In the genomic region with DNA sequence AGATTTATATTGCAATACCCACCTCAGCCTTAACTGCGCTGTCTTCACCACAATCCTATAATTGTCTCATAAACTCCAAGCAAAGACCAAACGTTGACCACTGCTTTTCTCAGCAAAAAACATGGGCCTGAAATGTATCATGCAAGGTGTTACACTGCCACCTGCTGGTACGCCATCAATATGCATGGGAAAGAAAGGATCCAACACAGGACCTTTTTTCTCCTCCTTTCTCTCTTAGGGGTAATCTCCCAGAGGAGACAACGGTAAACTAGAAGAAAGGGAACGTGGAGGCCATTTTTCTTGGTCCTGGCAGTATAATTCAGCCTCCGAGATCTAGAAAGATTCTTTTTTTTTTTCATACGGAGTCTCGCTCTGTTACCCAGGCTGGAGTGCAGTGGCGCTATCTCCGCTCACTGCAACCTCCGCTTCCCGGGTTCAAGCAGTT, we compare ENCODE assay signal across 1 cellular context.
TF ChIP-seq lines count a peak whose summit lies in the region.

No MANE protein-coding gene starts in this region.

TF ChIP-seq in HEK293, 187 proteins besides CTCF, POLR2A, EP300 and RAD21 (continued from another document):
- TF ChIP-seq ZXDB (tag by site-specific recombination; IDR thresholded peaks at IDR 0.05) = no peak
- TF ChIP-seq ZNF239 (tag by site-specific recombination; IDR thresholded peaks at IDR 0.05) = no peak
- TF ChIP-seq ZBTB17 (tag by site-specific recombination; IDR thresholded peaks at IDR 0.05) = 0 out of 2 replicates have a peak, but pooled peaks have one; percentile 36
- no peak for TF ChIP-seq ZNF132 (tag by site-specific recombination; IDR thresholded peaks at IDR 0.05; ENCODE audit: borderline replicate concordance)
- TF ChIP-seq, protein P1, sequence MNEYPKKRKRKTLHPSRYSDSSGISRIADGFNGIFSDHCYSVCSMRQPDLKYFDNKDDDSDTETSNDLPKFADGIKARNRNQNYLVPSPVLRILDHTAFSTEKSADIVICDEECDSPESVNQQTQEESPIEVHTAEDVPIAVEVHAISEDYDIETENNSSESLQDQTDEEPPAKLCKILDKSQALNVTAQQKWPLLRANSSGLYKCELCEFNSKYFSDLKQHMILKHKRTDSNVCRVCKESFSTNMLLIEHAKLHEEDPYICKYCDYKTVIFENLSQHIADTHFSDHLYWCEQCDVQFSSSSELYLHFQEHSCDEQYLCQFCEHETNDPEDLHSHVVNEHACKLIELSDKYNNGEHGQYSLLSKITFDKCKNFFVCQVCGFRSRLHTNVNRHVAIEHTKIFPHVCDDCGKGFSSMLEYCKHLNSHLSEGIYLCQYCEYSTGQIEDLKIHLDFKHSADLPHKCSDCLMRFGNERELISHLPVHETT (tag by site-specific recombination; IDR thresholded peaks at IDR 0.05) = no peak
- peak; percentile 67 for TF ChIP-seq TRIM28 (IDR thresholded peaks at IDR 0.05; ENCODE audit: borderline replicate concordance, low read length)
- TF ChIP-seq, protein P2, sequence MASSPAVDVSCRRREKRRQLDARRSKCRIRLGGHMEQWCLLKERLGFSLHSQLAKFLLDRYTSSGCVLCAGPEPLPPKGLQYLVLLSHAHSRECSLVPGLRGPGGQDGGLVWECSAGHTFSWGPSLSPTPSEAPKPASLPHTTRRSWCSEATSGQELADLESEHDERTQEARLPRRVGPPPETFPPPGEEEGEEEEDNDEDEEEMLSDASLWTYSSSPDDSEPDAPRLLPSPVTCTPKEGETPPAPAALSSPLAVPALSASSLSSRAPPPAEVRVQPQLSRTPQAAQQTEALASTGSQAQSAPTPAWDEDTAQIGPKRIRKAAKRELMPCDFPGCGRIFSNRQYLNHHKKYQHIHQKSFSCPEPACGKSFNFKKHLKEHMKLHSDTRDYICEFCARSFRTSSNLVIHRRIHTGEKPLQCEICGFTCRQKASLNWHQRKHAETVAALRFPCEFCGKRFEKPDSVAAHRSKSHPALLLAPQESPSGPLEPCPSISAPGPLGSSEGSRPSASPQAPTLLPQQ (tag by site-specific recombination; IDR thresholded peaks at IDR 0.05) = peak; percentile 31; the same call in 1 of the 2 replicates
- TF ChIP-seq ZNF292 (tag by site-specific recombination; IDR thresholded peaks at IDR 0.05; ENCODE audit: borderline replicate concordance, low read depth) = no peak
- no peak for TF ChIP-seq WT1 (tag by site-specific recombination; IDR thresholded peaks at IDR 0.05)
- no peak for TF ChIP-seq ZNF184 (tag by site-specific recombination; IDR thresholded peaks at IDR 0.05)
- TF ChIP-seq ZNF518A (tag by site-specific recombination; conservative IDR thresholded peaks at IDR 0.05; ENCODE audit: low read depth) = no peak
- TF ChIP-seq ZFP3 (tag by site-specific recombination; IDR thresholded peaks at IDR 0.05; ENCODE audit: low read depth) = no peak
- TF ChIP-seq ZNF10 (tag by site-specific recombination; IDR thresholded peaks at IDR 0.05) = peak; percentile 46; the same call in 1 of the 2 replicates
- no peak for TF ChIP-seq ZNF830 (tag by site-specific recombination; IDR thresholded peaks at IDR 0.05; ENCODE audit: low read depth)
